Comparison of ENCODE assay signal across 11 cellular contexts in genomic region chr5:39106332-39106731, GRCh38. TPM values are rescaled to one million over a fixed set of nuclear protein-coding genes. Genes with fewer than 3 reads are reported as not detected.
DNase-seq lines count a peak whose midpoint lies in the region; ATAC-seq and TF ChIP-seq lines count a peak whose summit lies in the region.
"Had no signal": no experiment of that assay in that cellular context is flagged by ENCODE, and none has a peak within 500 bp of the region (broad histone marks: within the 10 kb centered on the region; RNA-seq: fewer than 3 reads in every experiment).

No MANE protein-coding gene starts in this region.

- H3K27me3 ChIP-seq in dorsolateral prefrontal cortex: no peaks in the 10 kb centered on the region

- peaks cover 14% of the 10 kb centered on the region for H3K4me1 Mint-ChIP-seq in activated T-cell treated with anti-CD3 and anti-CD28 coated beads, Interleukin-2, amount 50 U/mL, for 72 hours (ENCODE audit: low read depth)

- H3K4me3 Mint-ChIP-seq in activated T-cell treated with anti-CD3 and anti-CD28 coated beads, Interleukin-2, amount 50 U/mL, for 72 hours: no peak overlapping the region

- peak overlapping the region; percentile 66 for H3K27ac Mint-ChIP-seq in activated T-cell treated with anti-CD3 and anti-CD28 coated beads, Interleukin-2, amount 50 U/mL, for 72 hours

- no peaks in the 10 kb centered on the region for H3K27me3 Mint-ChIP-seq in activated T-cell treated with anti-CD3 and anti-CD28 coated beads, Interleukin-2, amount 50 U/mL, for 72 hours (ENCODE audit: low read depth)

- ATAC-seq in activated T-cell treated with anti-CD3 and anti-CD28 coated beads, Interleukin-2, amount 50 U/mL, for 72 hours (replicated peaks in 1 of 2): no peak
- ATAC-seq in GM21367 (IDR thresholded peaks at IDR 0.05; ENCODE audit: unreplicated experiment): no peak
- ATAC-seq: activated CD4-positive, CD25-positive, alpha-beta regulatory T cell treated with anti-CD3 and anti-CD28 coated beads, Interleukin-2, amount 50 U/mL, for 24 hours; stimulated activated naive CD8-positive, alpha-beta T cell treated with anti-CD3 and anti-CD28 coated beads, Interleukin-15, Interleukin-2, amounts not matched to agents 100 U/mL and 50 U/mL, for 24 hours had no signal

- H3K4me3 ChIP-seq in dorsolateral prefrontal cortex: no peak overlapping the region
- no peak overlapping the region for H3K4me3 ChIP-seq in retinal pigment epithelial cell (ENCODE audit: low read length)

- H3K9me3 Mint-ChIP-seq in activated T-cell treated with anti-CD3 and anti-CD28 coated beads, Interleukin-2, amount 50 U/mL, for 72 hours: no peaks in the 10 kb centered on the region

- no peak for DNase-seq in activated T-cell treated with anti-CD3 and anti-CD28 coated beads, Interleukin-2, amount 50 U/mL, for 72 hours
- no peak for DNase-seq in activated T-cell treated with anti-CD3 and anti-CD28 coated beads, Interleukin-2, amount 50 U/mL, for 48 hours
- DNase-seq in NAMALWA (ENCODE audit: low spot score): peak; percentile 23
- DNase-seq in dorsolateral prefrontal cortex: no peak
- no peak for DNase-seq in retinal pigment epithelial cell (ENCODE audit: low read depth)
- DNase-seq in posterior vena cava (ENCODE audit: low spot score): no peak
- no peak for DNase-seq in DMS153 (lab: John Stamatoyannopoulos, UW)
- DNase-seq: mesendoderm; stimulated activated naive CD8-positive, alpha-beta T cell treated with anti-CD3 and anti-CD28 coated beads, Interleukin-15, Interleukin-2, amounts not matched to agents 100 U/mL and 50 U/mL, for 24 hours had no signal

- intact Hi-C loops in dorsolateral prefrontal cortex (cut with DNase I): no loop called here
- intact Hi-C loops in posterior vena cava (cut with DNase I): no loop called here

- peaks cover 4 to 12% of the 10 kb centered on the region in 2 donors for H3K36me3 Mint-ChIP-seq in activated T-cell treated with anti-CD3 and anti-CD28 coated beads, Interleukin-2, amount 50 U/mL, for 72 hours (ENCODE audit: insufficient read depth in 2 of 2)

- TF ChIP-seq CTCF in dorsolateral prefrontal cortex (IDR thresholded peaks at IDR 0.05 in 54 of 56, conservative IDR thresholded peaks at IDR 0.05 in 2 of 56; ENCODE audit: low read depth in 1 of 56, partially characterized antibody in 56 of 56) (peak in 33 of 56 donors; percentile 7 to 39 (median 22)), retinal pigment epithelial cell (conservative IDR thresholded peaks at IDR 0.05; ENCODE audit: low read depth, low read length) (peak; percentile 26)

- H3K27ac ChIP-seq in dorsolateral prefrontal cortex: no peak overlapping the region

RNA-seq across cellular contexts. Expression of gene RICTOR, which starts 32.1 kb away (rescaled TPM):
- 10 to 100 TPM; 34.6 to 47.0 TPM for total RNA-seq in activated T-cell treated with anti-CD3 and anti-CD28 coated beads, Interleukin-2, amount 50 U/mL, for 72 hours
- total RNA-seq in dorsolateral prefrontal cortex (100 to 1,000 TPM in 1 of 120 experiments, 10 to 100 TPM in 119; 59.2 to 100 (median 77.8) TPM), posterior vena cava (10 to 100 TPM; 37.0 to 50.1 TPM)
